Comparison of ENCODE assay signal across 14 cellular contexts in genomic region chr19:27860309-27860934, GRCh38.
DNase-seq lines count a peak whose midpoint lies in the region; FAIRE-seq and TF ChIP-seq lines count a peak whose summit lies in the region.
"Had no signal": no experiment of that assay in that cellular context is flagged by ENCODE, and none has a peak within 500 bp of the region (broad histone marks: within the 10 kb centered on the region; RNA-seq: fewer than 3 reads in every experiment).

No MANE protein-coding gene starts in this region.

- H3K79me2 ChIP-seq in mammary epithelial cell (ENCODE audit: insufficient read depth, low read length), result no peaks in the 10 kb centered on the region

- H3K14ac ChIP-seq in mesenchymal stem cell (ENCODE audit: low read length in 2 of 2), result no peak overlapping the region

- no peak overlapping the region for H3K4me3 ChIP-seq in mammary epithelial cell (replicated peaks in 1 of 3; ENCODE audit: insufficient read depth in 1 of 3, low read depth in 2 of 3, low read length in 3 of 3)
- no peak overlapping the region for H3K4me3 ChIP-seq in mesenchymal stem cell (ENCODE audit: insufficient read depth in 1 of 2, low read depth in 1 of 2, low read length in 2 of 2)

- H3K23ac ChIP-seq in mesenchymal stem cell (ENCODE audit: low read length in 2 of 2), result no peak overlapping the region

- H2BK120ac ChIP-seq in mesenchymal stem cell (ENCODE audit: low read depth, low read length), result no peak overlapping the region

- no peak overlapping the region for H3K9ac ChIP-seq in mammary epithelial cell (ENCODE audit: insufficient read depth, low read length)
- no peak overlapping the region for H3K9ac ChIP-seq in mesenchymal stem cell (ENCODE audit: low read length)

- H3K27me3 ChIP-seq in mammary epithelial cell (ENCODE audit: insufficient read depth, low read length) (no peaks in the 10 kb centered on the region), mesenchymal stem cell (ENCODE audit: control insufficient read depth in 1 of 2, insufficient read depth in 1 of 2, low read length in 2 of 2) (no peaks in the 10 kb centered on the region)
- H3K27me3 ChIP-seq: BE2C had no signal

- dilution Hi-C loops in mammary epithelial cell (cut with HindIII; ENCODE audit: low sequenced_read_pairs), result no loop called here

- H3K9me3 ChIP-seq in mammary epithelial cell (replicated peaks; ENCODE audit: insufficient read depth, low read length) (peaks cover 10% of the 10 kb centered on the region), mesenchymal stem cell (ENCODE audit: control insufficient read depth, low read length) (peaks cover 13% of the 10 kb centered on the region)
- H3K9me3 ChIP-seq: BE2C had no signal

- H3K79me1 ChIP-seq in mesenchymal stem cell (replicated peaks; ENCODE audit: low read length, poor library complexity, severe bottlenecking), result no peaks in the 10 kb centered on the region

- no peak overlapping the region for H2BK12ac ChIP-seq in mesenchymal stem cell (ENCODE audit: low read length in 2 of 2)

- H4K20me1 ChIP-seq in mammary epithelial cell (ENCODE audit: insufficient read depth, low read length), result no peaks in the 10 kb centered on the region

- no peak overlapping the region for H2BK15ac ChIP-seq in mesenchymal stem cell (ENCODE audit: low read depth, poor library complexity, severe bottlenecking)

- no peak overlapping the region for H3K27ac ChIP-seq in mammary epithelial cell (ENCODE audit: insufficient read depth, low read depth, low read length)
- no peak overlapping the region for H3K27ac ChIP-seq in mesenchymal stem cell (ENCODE audit: low read length, poor library complexity, severe bottlenecking)
- H3K27ac ChIP-seq: C4-2B had no signal

- H4K91ac ChIP-seq in mesenchymal stem cell (ENCODE audit: low read length), result no peak overlapping the region

- BruUV-seq in mammary epithelial cell (replicated peaks; lab: Mats Ljungman, UMichigan), result no TSS peak

- H3K4me2 ChIP-seq in mammary epithelial cell (ENCODE audit: insufficient read depth, low read depth, low read length) (no peak overlapping the region), mesenchymal stem cell (ENCODE audit: low read length, poor library complexity, severe bottlenecking) (no peak overlapping the region)

- H3K4me1 ChIP-seq in mammary epithelial cell (ENCODE audit: insufficient read depth, low read length) (no peaks in the 10 kb centered on the region), mesenchymal stem cell (ENCODE audit: control insufficient read depth, insufficient read depth, low read depth, low read length) (no peaks in the 10 kb centered on the region)
- H3K4me1 ChIP-seq: BE2C had no signal

- WGBS in mammary epithelial cell (ENCODE audit: low coverage, missing lambda C conversion rate), result 23% methylated on average over 11 of the region's 11 CpGs
- WGBS in mesenchymal stem cell, result 75% methylated on average over 11 of the region's 11 CpGs

- H4K8ac ChIP-seq in mesenchymal stem cell (ENCODE audit: low read length), result no peak overlapping the region

- no peak for TF ChIP-seq CTCF in mammary epithelial cell (conservative IDR thresholded peaks at IDR 0.05 in 1 of 2, IDR thresholded peaks at IDR 0.05 in 1 of 2; ENCODE audit: extremely low read depth in 1 of 2, insufficient read depth in 1 of 2, low read depth in 1 of 2, low read length in 2 of 2)

- in situ Hi-C loops in mammary epithelial cell (cut with MboI; ENCODE audit: low sequenced_read_pairs in 2 of 2), result no loop called here

- no peak overlapping the region for H2AK5ac ChIP-seq in mesenchymal stem cell (ENCODE audit: low read length, severe bottlenecking)

- no peak overlapping the region for H3K4ac ChIP-seq in mesenchymal stem cell (ENCODE audit: low read depth in 1 of 2, low read length in 2 of 2)

- no peak overlapping the region for H2AFZ ChIP-seq in mammary epithelial cell (ENCODE audit: low read depth, low read length)
- H2AFZ ChIP-seq in mesenchymal stem cell (ENCODE audit: low read depth, low read length), result no peak overlapping the region

- peak; percentile 29 for DNase-seq in ELF-1 (ENCODE audit: low read depth, low spot score)
- DNase-seq in mammary epithelial cell, result peak; percentile 44
- DNase-seq in urothelium cell line (ENCODE audit: low spot score), result peak; percentile 81
- DNase-seq in DMS153 treated with DMSO at 0.1 percent for 48 hours (lab: John Stamatoyannopoulos, UW; ENCODE audit: unreplicated experiment), result no peak
- DNase-seq in amniotic stem cell (lab: John Stamatoyannopoulos, UW), result no peak
- DNase-seq in mesenchymal stem cell, result no peak
- DNase-seq: BE2C; CD4-positive, alpha-beta memory T cell; DMS153; HCEC 1CT had no signal

- intact Hi-C loops in mammary epithelial cell (cut with micrococcal nuclease), result no loop called here

- H3K36me3 ChIP-seq in mammary epithelial cell (ENCODE audit: insufficient read depth, low read length) (no peaks in the 10 kb centered on the region), mesenchymal stem cell (ENCODE audit: control insufficient read depth in 1 of 2, insufficient read depth in 2 of 2, low read depth in 1 of 2, low read length in 2 of 2) (no peaks in the 10 kb centered on the region)
- H3K36me3 ChIP-seq: BE2C had no signal

- H3K18ac ChIP-seq in mesenchymal stem cell (ENCODE audit: low read depth in 1 of 2, low read length in 2 of 2), result no peak overlapping the region

- peak; percentile 93 for TF ChIP-seq EP300 in Ishikawa (IDR thresholded peaks at IDR 0.05; ENCODE audit: borderline replicate concordance)

- CTCF ChIA-PET in mammary epithelial cell (lab: Charles Lee; ENCODE audit: low non-redundant PET), result no interaction called here

- peak; percentile 98 for FAIRE-seq in urothelium cell line (lab: Jason Lieb, UNC)
- FAIRE-seq: A204.1, D721Med had no signal

- no peak for TF ChIP-seq RAD21 in Ishikawa (IDR thresholded peaks at IDR 0.05; ENCODE audit: low read depth)

- H2BK5ac ChIP-seq in mesenchymal stem cell (ENCODE audit: low read depth, low read length, poor library complexity, severe bottlenecking), result no peak overlapping the region

TF ChIP-seq in Ishikawa, 13 proteins besides CTCF, POLR2A, EP300 and RAD21:
- TF ChIP-seq MAX (IDR thresholded peaks at IDR 0.05), result no peak
- no peak for TF ChIP-seq CREB1 (IDR thresholded peaks at IDR 0.05; ENCODE audit: low read depth)
- no peak for TF ChIP-seq CEBPB (IDR thresholded peaks at IDR 0.05)
- no peak for TF ChIP-seq REST (IDR thresholded peaks at IDR 0.05; ENCODE audit: low read depth)
- peak; percentile 74 for TF ChIP-seq NFIC (IDR thresholded peaks at IDR 0.05)
- no peak for TF ChIP-seq YY1 (IDR thresholded peaks at IDR 0.05; ENCODE audit: low read depth)
- TF ChIP-seq FOXM1 (IDR thresholded peaks at IDR 0.05; ENCODE audit: borderline replicate concordance, low read depth), result peak; percentile 88
- no peak for TF ChIP-seq TAF1 (IDR thresholded peaks at IDR 0.05; ENCODE audit: low read depth)
- TF ChIP-seq EGR1 (IDR thresholded peaks at IDR 0.05), result no peak
- no peak for TF ChIP-seq USF1 (IDR thresholded peaks at IDR 0.05)
- peak; percentile 75 for TF ChIP-seq TEAD4 (IDR thresholded peaks at IDR 0.05)
- TF ChIP-seq ZBTB7A (IDR thresholded peaks at IDR 0.05; ENCODE audit: low read depth), result no peak
- TF ChIP-seq TCF12 (IDR thresholded peaks at IDR 0.05; ENCODE audit: low read depth), result peak; percentile 94

Comparison
In these comparisons a context has a peak if more than half of its experiments do, and no peak if none do; other contexts are left out.
1. DNase-seq: peak in ELF-1 (single experiment), mammary epithelial cell (single experiment) and urothelium cell line (single experiment); none in DMS153 treated with DMSO at 0.1 percent for 48 hours (single experiment), amniotic stem cell (single experiment) and mesenchymal stem cell (single experiment).